In the genomic region with DNA sequence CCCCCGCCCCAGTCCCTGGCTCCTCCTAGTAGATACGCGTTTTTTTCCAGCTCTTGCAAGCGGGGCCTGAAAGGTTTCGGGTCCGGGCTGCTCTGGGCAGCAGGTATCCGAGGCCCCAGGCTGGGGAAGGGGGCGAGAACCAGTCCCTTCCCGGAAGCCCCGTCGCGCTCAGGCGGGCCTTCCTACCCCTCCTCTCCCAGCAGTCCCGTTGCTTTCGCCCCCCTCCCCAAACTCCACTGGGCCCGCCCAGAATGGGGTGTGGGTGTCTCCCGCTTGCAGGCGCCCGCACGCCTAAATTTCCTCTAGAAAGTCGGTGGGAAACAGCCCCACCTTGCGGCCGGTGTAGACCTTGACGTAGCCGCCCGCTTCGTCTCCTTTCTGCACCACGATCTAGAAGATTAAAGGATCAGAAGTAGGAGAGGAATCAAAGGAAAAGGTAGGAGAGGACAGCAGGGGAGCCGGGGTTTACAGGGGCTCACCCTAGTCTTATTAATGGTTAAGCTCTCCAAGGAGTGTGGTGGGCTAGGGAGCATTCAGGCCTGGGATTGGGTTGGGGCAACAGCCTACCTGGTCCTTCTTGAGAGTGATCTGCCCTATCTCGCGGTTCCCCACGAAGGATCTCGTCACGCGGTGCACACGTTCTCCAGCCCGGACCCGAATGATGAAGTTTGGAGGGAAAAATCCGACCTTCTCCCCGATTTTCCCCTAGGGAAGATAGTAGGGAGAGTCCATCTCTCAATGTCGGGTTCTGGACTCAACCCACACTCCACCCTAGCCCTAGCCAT, we compare ENCODE assay signal across 1 cellular context.
TF ChIP-seq lines count a peak whose summit lies in the region.

No MANE protein-coding gene starts in this region.

TF ChIP-seq in HEK293, 187 proteins besides CTCF, POLR2A, EP300 and RAD21 (continues in another document):
- TF ChIP-seq, protein P1, sequence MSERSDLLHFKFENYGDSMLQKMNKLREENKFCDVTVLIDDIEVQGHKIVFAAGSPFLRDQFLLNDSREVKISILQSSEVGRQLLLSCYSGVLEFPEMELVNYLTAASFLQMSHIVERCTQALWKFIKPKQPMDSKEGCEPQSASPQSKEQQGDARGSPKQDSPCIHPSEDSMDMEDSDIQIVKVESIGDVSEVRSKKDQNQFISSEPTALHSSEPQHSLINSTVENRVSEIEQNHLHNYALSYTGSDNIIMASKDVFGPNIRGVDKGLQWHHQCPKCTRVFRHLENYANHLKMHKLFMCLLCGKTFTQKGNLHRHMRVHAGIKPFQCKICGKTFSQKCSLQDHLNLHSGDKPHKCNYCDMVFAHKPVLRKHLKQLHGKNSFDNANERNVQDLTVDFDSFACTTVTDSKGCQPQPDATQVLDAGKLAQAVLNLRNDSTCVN (tag by site-specific recombination; optimal IDR thresholded peaks at IDR 0.05) = peak; percentile 31
- no peak for TF ChIP-seq YY2 (tag by site-specific recombination; IDR thresholded peaks at IDR 0.05)
- TF ChIP-seq KLF1 (tag by site-specific recombination; IDR thresholded peaks at IDR 0.05) = peak; percentile 82
- TF ChIP-seq ZNF521 (tag by site-specific recombination; IDR thresholded peaks at IDR 0.05) = no peak
- TF ChIP-seq ZNF600 (tag by site-specific recombination; IDR thresholded peaks at IDR 0.05) = no peak
- no peak for TF ChIP-seq ZNF596 (tag by site-specific recombination; IDR thresholded peaks at IDR 0.05)
- no peak for TF ChIP-seq ZNF510 (tag by site-specific recombination; IDR thresholded peaks at IDR 0.05; ENCODE audit: insufficient replicate concordance)
- peak; percentile 85 for TF ChIP-seq SP2 (tag by site-specific recombination; IDR thresholded peaks at IDR 0.05)
- no peak for TF ChIP-seq ZFP41 (tag by site-specific recombination; IDR thresholded peaks at IDR 0.05; ENCODE audit: borderline replicate concordance)
- no peak for TF ChIP-seq ZNF549 (tag by site-specific recombination; IDR thresholded peaks at IDR 0.05)
- TF ChIP-seq ZFP3 (tag by site-specific recombination; IDR thresholded peaks at IDR 0.05; ENCODE audit: low read depth) = no peak
- TF ChIP-seq REPIN1 (tag by site-specific recombination; IDR thresholded peaks at IDR 0.05; ENCODE audit: low read depth) = no peak
- TF ChIP-seq ZNF350 (tag by site-specific recombination; IDR thresholded peaks at IDR 0.05) = no peak
- TF ChIP-seq ZBTB7A (tag by site-specific recombination; IDR thresholded peaks at IDR 0.05; ENCODE audit: low read depth) = peak; percentile 59; the same call in 1 of the 2 replicates
- TF ChIP-seq ZNF561 (tag by site-specific recombination; IDR thresholded peaks at IDR 0.05; ENCODE audit: borderline replicate concordance) = peak; percentile 98
- TF ChIP-seq ZNF391 (tag by site-specific recombination; IDR thresholded peaks at IDR 0.05; ENCODE audit: borderline replicate concordance, low read depth) = peak; percentile 32; the same call in 1 of the 2 replicates
- no peak for TF ChIP-seq ZNF175 (tag by site-specific recombination; IDR thresholded peaks at IDR 0.05)
- no peak for TF ChIP-seq ZNF701 (tag by site-specific recombination; IDR thresholded peaks at IDR 0.05)
- TF ChIP-seq, protein P2, sequence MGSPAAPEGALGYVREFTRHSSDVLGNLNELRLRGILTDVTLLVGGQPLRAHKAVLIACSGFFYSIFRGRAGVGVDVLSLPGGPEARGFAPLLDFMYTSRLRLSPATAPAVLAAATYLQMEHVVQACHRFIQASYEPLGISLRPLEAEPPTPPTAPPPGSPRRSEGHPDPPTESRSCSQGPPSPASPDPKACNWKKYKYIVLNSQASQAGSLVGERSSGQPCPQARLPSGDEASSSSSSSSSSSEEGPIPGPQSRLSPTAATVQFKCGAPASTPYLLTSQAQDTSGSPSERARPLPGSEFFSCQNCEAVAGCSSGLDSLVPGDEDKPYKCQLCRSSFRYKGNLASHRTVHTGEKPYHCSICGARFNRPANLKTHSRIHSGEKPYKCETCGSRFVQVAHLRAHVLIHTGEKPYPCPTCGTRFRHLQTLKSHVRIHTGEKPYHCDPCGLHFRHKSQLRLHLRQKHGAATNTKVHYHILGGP (tag by site-specific recombination; IDR thresholded peaks at IDR 0.05) = no peak
- no peak for TF ChIP-seq SCRT2 (tag by site-specific recombination; IDR thresholded peaks at IDR 0.05)
- peak; percentile 30; the same call in 1 of the 2 replicates for TF ChIP-seq IKZF3 (tag by site-specific recombination; IDR thresholded peaks at IDR 0.05)
- no peak for TF ChIP-seq ZSCAN16 (tag by site-specific recombination; IDR thresholded peaks at IDR 0.05)
- TF ChIP-seq ZNF311 (tag by site-specific recombination; IDR thresholded peaks at IDR 0.05; ENCODE audit: borderline replicate concordance) = no peak
- no peak for TF ChIP-seq HOXD13 (CRISPR knock-in tag; IDR thresholded peaks at IDR 0.05; ENCODE audit: borderline replicate concordance)
- TF ChIP-seq GFI1B (tag by site-specific recombination; IDR thresholded peaks at IDR 0.05) = no peak
- TF ChIP-seq, protein P3, sequence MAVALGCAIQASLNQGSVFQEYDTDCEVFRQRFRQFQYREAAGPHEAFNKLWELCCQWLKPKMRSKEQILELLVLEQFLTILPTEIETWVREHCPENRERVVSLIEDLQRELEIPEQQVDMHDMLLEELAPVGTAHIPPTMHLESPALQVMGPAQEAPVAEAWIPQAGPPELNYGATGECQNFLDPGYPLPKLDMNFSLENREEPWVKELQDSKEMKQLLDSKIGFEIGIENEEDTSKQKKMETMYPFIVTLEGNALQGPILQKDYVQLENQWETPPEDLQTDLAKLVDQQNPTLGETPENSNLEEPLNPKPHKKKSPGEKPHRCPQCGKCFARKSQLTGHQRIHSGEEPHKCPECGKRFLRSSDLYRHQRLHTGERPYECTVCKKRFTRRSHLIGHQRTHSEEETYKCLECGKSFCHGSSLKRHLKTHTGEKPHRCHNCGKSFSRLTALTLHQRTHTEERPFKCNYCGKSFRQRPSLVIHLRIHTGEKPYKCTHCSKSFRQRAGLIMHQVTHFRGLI (tag by site-specific recombination; IDR thresholded peaks at IDR 0.05) = peak; percentile 53; the same call in 1 of the 2 replicates
- TF ChIP-seq ZNF555 (tag by site-specific recombination; conservative IDR thresholded peaks at IDR 0.05) = no peak
- no peak for TF ChIP-seq ZNF830 (tag by site-specific recombination; IDR thresholded peaks at IDR 0.05; ENCODE audit: low read depth)
- TF ChIP-seq, protein P4, sequence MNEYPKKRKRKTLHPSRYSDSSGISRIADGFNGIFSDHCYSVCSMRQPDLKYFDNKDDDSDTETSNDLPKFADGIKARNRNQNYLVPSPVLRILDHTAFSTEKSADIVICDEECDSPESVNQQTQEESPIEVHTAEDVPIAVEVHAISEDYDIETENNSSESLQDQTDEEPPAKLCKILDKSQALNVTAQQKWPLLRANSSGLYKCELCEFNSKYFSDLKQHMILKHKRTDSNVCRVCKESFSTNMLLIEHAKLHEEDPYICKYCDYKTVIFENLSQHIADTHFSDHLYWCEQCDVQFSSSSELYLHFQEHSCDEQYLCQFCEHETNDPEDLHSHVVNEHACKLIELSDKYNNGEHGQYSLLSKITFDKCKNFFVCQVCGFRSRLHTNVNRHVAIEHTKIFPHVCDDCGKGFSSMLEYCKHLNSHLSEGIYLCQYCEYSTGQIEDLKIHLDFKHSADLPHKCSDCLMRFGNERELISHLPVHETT (tag by site-specific recombination; IDR thresholded peaks at IDR 0.05) = no peak; the same call in 1 of the 2 replicates
- no peak for TF ChIP-seq ZNF416 (tag by site-specific recombination; IDR thresholded peaks at IDR 0.05)
- no peak for TF ChIP-seq ZNF19 (tag by site-specific recombination; IDR thresholded peaks at IDR 0.05; ENCODE audit: low read depth)
- TF ChIP-seq ZNF670 (tag by site-specific recombination; IDR thresholded peaks at IDR 0.05; ENCODE audit: low read depth) = no peak
- peak; percentile 59 for TF ChIP-seq ZFHX2 (tag by site-specific recombination; conservative IDR thresholded peaks at IDR 0.05)
- TF ChIP-seq ZNF585B (tag by site-specific recombination; IDR thresholded peaks at IDR 0.05) = no peak
- no peak for TF ChIP-seq MEIS1 (CRISPR knock-in tag; IDR thresholded peaks at IDR 0.05; ENCODE audit: borderline replicate concordance)
- peak; percentile 39; the same call in 1 of the 2 replicates for TF ChIP-seq PRDM1 (tag by site-specific recombination; IDR thresholded peaks at IDR 0.05)
- no peak; the same call in 1 of the 2 replicates for TF ChIP-seq YY1 (tag by site-specific recombination; IDR thresholded peaks at IDR 0.05)
- no peak for TF ChIP-seq ZNF157 (tag by site-specific recombination; IDR thresholded peaks at IDR 0.05)
- peak; percentile 27 for TF ChIP-seq SP7 (tag by site-specific recombination; IDR thresholded peaks at IDR 0.05)
- no peak for TF ChIP-seq HOXA7 (CRISPR knock-in tag; IDR thresholded peaks at IDR 0.05; ENCODE audit: borderline replicate concordance)
- no peak for TF ChIP-seq HOXC10 (CRISPR knock-in tag; IDR thresholded peaks at IDR 0.05)
- no peak for TF ChIP-seq GLI4 (tag by site-specific recombination; IDR thresholded peaks at IDR 0.05)
- peak; percentile 32 for TF ChIP-seq ZNF335 (tag by site-specific recombination; conservative IDR thresholded peaks at IDR 0.05)
- TF ChIP-seq ZNF623 (tag by site-specific recombination; IDR thresholded peaks at IDR 0.05) = no peak
- TF ChIP-seq ZBTB21 (tag by site-specific recombination; IDR thresholded peaks at IDR 0.05) = no peak
- no peak for TF ChIP-seq ZSCAN23 (tag by site-specific recombination; IDR thresholded peaks at IDR 0.05)
- TF ChIP-seq ZNF660 (tag by site-specific recombination; IDR thresholded peaks at IDR 0.05) = peak; percentile 72; the same call in 1 of the 2 replicates
- TF ChIP-seq ZNF707 (tag by site-specific recombination; IDR thresholded peaks at IDR 0.05) = no peak
- TF ChIP-seq, protein P5, sequence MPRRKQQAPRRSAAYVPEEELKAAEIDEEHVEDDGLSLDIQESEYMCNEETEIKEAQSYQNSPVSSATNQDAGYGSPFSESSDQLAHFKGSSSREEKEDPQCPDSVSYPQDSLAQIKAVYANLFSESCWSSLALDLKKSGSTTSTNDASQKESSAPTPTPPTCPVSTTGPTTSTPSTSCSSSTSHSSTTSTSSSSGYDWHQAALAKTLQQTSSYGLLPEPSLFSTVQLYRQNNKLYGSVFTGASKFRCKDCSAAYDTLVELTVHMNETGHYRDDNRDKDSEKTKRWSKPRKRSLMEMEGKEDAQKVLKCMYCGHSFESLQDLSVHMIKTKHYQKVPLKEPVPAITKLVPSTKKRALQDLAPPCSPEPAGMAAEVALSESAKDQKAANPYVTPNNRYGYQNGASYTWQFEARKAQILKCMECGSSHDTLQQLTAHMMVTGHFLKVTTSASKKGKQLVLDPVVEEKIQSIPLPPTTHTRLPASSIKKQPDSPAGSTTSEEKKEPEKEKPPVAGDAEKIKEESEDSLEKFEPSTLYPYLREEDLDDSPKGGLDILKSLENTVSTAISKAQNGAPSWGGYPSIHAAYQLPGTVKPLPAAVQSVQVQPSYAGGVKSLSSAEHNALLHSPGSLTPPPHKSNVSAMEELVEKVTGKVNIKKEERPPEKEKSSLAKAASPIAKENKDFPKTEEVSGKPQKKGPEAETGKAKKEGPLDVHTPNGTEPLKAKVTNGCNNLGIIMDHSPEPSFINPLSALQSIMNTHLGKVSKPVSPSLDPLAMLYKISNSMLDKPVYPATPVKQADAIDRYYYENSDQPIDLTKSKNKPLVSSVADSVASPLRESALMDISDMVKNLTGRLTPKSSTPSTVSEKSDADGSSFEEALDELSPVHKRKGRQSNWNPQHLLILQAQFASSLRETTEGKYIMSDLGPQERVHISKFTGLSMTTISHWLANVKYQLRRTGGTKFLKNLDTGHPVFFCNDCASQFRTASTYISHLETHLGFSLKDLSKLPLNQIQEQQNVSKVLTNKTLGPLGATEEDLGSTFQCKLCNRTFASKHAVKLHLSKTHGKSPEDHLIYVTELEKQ (tag by site-specific recombination; IDR thresholded peaks at IDR 0.05; ENCODE audit: borderline replicate concordance) = no peak
- TF ChIP-seq ZNF2 (tag by site-specific recombination; IDR thresholded peaks at IDR 0.05) = no peak
- TF ChIP-seq ZBTB8A (tag by site-specific recombination; IDR thresholded peaks at IDR 0.05) = peak; percentile 100
- TF ChIP-seq, protein P6, sequence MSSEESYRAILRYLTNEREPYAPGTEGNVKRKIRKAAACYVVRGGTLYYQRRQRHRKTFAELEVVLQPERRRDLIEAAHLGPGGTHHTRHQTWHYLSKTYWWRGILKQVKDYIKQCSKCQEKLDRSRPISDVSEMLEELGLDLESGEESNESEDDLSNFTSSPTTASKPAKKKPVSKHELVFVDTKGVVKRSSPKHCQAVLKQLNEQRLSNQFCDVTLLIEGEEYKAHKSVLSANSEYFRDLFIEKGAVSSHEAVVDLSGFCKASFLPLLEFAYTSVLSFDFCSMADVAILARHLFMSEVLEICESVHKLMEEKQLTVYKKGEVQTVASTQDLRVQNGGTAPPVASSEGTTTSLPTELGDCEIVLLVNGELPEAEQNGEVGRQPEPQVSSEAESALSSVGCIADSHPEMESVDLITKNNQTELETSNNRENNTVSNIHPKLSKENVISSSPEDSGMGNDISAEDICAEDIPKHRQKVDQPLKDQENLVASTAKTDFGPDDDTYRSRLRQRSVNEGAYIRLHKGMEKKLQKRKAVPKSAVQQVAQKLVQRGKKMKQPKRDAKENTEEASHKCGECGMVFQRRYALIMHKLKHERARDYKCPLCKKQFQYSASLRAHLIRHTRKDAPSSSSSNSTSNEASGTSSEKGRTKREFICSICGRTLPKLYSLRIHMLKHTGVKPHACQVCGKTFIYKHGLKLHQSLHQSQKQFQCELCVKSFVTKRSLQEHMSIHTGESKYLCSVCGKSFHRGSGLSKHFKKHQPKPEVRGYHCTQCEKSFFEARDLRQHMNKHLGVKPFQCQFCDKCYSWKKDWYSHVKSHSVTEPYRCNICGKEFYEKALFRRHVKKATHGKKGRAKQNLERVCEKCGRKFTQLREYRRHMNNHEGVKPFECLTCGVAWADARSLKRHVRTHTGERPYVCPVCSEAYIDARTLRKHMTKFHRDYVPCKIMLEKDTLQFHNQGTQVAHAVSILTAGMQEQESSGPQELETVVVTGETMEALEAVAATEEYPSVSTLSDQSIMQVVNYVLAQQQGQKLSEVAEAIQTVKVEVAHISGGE (tag by site-specific recombination; conservative IDR thresholded peaks at IDR 0.05; ENCODE audit: low read depth) = 0 out of 2 replicates have a peak, but pooled peaks have one; percentile 20
- no peak for TF ChIP-seq FEZF1 (tag by site-specific recombination; IDR thresholded peaks at IDR 0.05)
- peak; percentile 27; the same call in 1 of the 2 replicates for TF ChIP-seq ZNF664 (tag by site-specific recombination; IDR thresholded peaks at IDR 0.05)
- TF ChIP-seq ZNF777 (tag by site-specific recombination; IDR thresholded peaks at IDR 0.05; ENCODE audit: borderline replicate concordance) = no peak
- no peak for TF ChIP-seq ZNF548 (tag by site-specific recombination; IDR thresholded peaks at IDR 0.05)
- TF ChIP-seq ZNF792 (tag by site-specific recombination; IDR thresholded peaks at IDR 0.05) = no peak
- TF ChIP-seq ZNF624 (tag by site-specific recombination; IDR thresholded peaks at IDR 0.05) = no peak
- TF ChIP-seq ZNF324 (tag by site-specific recombination; IDR thresholded peaks at IDR 0.05) = no peak
- TF ChIP-seq KLF8 (tag by site-specific recombination; IDR thresholded peaks at IDR 0.05) = peak; percentile 76
- no peak for TF ChIP-seq ZBTB1 (tag by site-specific recombination; IDR thresholded peaks at IDR 0.05)
